Comparison of ENCODE assay signal across 1 cellular context in the genomic region with DNA sequence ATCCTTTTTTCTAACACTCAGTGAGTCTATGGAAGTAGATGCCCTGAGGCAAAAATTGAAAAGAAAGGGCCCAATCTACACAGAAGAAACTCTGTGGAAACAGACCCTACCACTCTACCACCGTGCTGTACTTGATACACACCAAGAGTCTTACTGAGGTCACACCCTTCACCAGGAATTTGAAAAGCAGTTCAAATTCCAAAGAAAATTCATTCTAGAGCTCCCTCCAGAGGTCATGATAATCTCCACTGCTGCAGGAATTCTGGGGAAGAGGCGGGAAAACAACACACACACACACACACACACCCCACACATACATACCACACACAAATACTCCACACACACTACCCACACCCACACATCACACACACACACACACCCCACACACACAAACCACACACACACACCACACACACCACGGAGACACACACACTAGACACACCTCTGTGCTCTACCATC.
TF ChIP-seq lines count a peak whose summit lies in the region.

No MANE protein-coding gene starts in this region.

TF ChIP-seq in SK-N-SH treated with all-trans-retinoic acid at 6 μM for 48 hours, 23 proteins besides CTCF, POLR2A, EP300 and RAD21 (continued from another document):
- TF ChIP-seq, protein P1, sequence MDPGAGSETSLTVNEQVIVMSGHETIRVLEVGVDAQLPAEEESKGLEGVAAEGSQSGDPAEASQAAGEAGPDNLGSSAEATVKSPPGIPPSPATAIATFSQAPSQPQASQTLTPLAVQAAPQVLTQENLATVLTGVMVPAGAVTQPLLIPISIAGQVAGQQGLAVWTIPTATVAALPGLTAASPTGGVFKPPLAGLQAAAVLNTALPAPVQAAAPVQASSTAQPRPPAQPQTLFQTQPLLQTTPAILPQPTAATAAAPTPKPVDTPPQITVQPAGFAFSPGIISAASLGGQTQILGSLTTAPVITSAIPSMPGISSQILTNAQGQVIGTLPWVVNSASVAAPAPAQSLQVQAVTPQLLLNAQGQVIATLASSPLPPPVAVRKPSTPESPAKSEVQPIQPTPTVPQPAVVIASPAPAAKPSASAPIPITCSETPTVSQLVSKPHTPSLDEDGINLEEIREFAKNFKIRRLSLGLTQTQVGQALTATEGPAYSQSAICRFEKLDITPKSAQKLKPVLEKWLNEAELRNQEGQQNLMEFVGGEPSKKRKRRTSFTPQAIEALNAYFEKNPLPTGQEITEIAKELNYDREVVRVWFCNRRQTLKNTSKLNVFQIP (CRISPR knock-in tag; IDR thresholded peaks at IDR 0.05; ENCODE audit: borderline replicate concordance, low read depth) = no peak
